17 cellular contexts compared by ENCODE assay signal in the genomic region with DNA sequence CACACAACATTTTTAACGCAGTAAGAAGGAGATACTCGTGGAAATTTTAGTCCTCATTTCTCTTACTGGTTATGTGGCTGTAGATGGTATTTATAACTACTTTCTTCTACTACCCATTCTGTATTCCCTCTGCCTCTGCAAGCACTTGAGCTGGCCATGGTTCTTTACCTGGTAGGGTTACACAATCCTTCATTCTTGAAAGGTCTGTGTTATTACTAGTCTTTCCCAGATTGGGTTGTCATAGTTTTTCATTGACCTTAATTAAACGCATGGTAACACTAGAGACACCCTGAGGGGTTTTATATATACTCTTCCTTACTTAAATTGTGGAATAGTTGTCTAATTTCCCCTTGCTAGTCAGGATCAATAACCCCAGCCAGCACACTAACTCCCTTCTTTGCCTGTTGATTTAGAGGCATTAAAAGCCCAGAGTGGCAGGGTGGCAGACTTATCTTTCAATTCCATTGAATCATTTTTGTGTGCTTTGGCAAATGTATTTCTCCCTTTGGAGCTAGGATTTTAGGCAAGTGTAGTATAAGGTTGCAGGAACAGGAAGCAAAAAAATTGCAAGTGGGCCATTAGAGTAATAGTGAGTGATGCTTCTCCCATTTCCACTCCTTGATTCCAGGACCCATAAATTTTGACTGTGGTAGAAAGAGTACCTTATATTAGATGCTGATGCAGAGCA.
"Had no signal": no experiment of that assay in that cellular context is flagged by ENCODE, and none has a peak within 500 bp of the region (broad histone marks: within the 10 kb centered on the region; RNA-seq: fewer than 3 reads in every experiment).

No MANE protein-coding gene starts in this region.

- H3K9me3 ChIP-seq: gastroesophageal sphincter, mucosa of descending colon, neutrophil, suprapubic skin, thyroid gland, upper lobe of left lung, uterus had no signal

- H3K27me3 ChIP-seq: gastroesophageal sphincter, neutrophil, right atrium auricular region, suprapubic skin, thyroid gland, upper lobe of left lung, uterus had no signal

- ATAC-seq: esophagus mucosa; gastroesophageal sphincter; mucosa of descending colon; naive thymus-derived CD8-positive, alpha-beta T cell; stimulated activated effector memory CD8-positive, alpha-beta T cell treated with anti-CD3 and anti-CD28 coated beads, Interleukin-12 subunit alpha, Interleukin-12 subunit beta, amount 100 ng/mL, for 72 hours; stimulated activated naive CD8-positive, alpha-beta T cell treated with anti-CD3 and anti-CD28 coated beads, Interleukin-15, Interleukin-2, amounts not matched to agents 100 U/mL and 50 U/mL, for 24 hours had no signal

- DNase-seq: glutamatergic neuron; islet precursor cell; mucosa of descending colon; naive thymus-derived CD8-positive, alpha-beta T cell; stimulated activated CD4-positive, alpha-beta T cell treated with anti-CD3 and anti-CD28 coated beads, Interleukin-2, amount 100 ng/mL, for 48 hours; stimulated activated CD8-positive, alpha-beta memory T cell treated with anti-CD3 and anti-CD28 coated beads, Interleukin-4, amount 100 ng/mL, for 48 hours; stimulated activated naive CD8-positive, alpha-beta T cell treated with anti-CD3 and anti-CD28 coated beads, Interleukin-15, Interleukin-2, amounts not matched to agents 100 U/mL and 50 U/mL, for 24 hours; thyroid gland; upper lobe of left lung; uterus had no signal

- H3K4me1 ChIP-seq: gastroesophageal sphincter, right atrium auricular region, suprapubic skin, thyroid gland, upper lobe of left lung, uterus had no signal

- H3K36me3 ChIP-seq: gastroesophageal sphincter, neutrophil, right atrium auricular region, suprapubic skin, thyroid gland, upper lobe of left lung, uterus had no signal

- H3K4me3 ChIP-seq: gastroesophageal sphincter, mucosa of descending colon, right atrium auricular region, smooth muscle cell, suprapubic skin, thyroid gland, upper lobe of left lung, uterus had no signal

- H3K27ac ChIP-seq: gastroesophageal sphincter, neutrophil, right atrium auricular region, suprapubic skin, thyroid gland, upper lobe of left lung, uterus had no signal
